In genomic region chr1:214452152-214452806, GRCh38 we compare ENCODE assay signal across 1 cellular context.
TF ChIP-seq lines count a peak whose summit lies in the region.

No MANE protein-coding gene starts in this region.

TF ChIP-seq in GM23338, 12 proteins besides CTCF, POLR2A, EP300 and RAD21 (continued from another document):
- TF ChIP-seq ZNF462 (CRISPR knock-in tag; IDR thresholded peaks at IDR 0.05) (no peak), JUNB (IDR thresholded peaks at IDR 0.05; ENCODE audit: unreplicated experiment) (no peak)
